Comparison of ENCODE assay signal across 8 cellular contexts in genomic region chr13:113489549-113490495, GRCh38. TPM values are rescaled to one million over a fixed set of nuclear protein-coding genes. Genes with fewer than 3 reads are reported as not detected.
DNase-seq lines count a peak whose midpoint lies in the region; ATAC-seq, FAIRE-seq and TF ChIP-seq lines count a peak whose summit lies in the region.

No MANE protein-coding gene starts in this region.

- peaks cover 84% of the 10 kb centered on the region for H3K79me2 ChIP-seq in astrocyte (ENCODE audit: insufficient read depth, low read length)

- CTCF ChIA-PET in CD4-positive, alpha-beta T cell (lab: Charles Lee), result no interaction called here

- peak overlapping the region; percentile 92 for H3K4me3 ChIP-seq in SJSA1
- H3K4me3 ChIP-seq in astrocyte (ENCODE audit: insufficient read depth, low read depth, low read length), result peak overlapping the region; percentile 69
- H3K4me3 ChIP-seq in iPS-18c (ENCODE audit: insufficient read depth, low read depth, low read length), result peak overlapping the region; percentile 57
- H3K4me3 ChIP-seq in skin epidermis, result peak overlapping the region; percentile 81 to 96 (median 89)

- H2AFZ ChIP-seq in astrocyte (ENCODE audit: low read depth, low read length), result peak overlapping the region; percentile 72

- TF ChIP-seq CTCF in CD4-positive, alpha-beta T cell (IDR thresholded peaks at IDR 0.05), result no peak
- TF ChIP-seq CTCF in astrocyte (IDR thresholded peaks at IDR 0.05; ENCODE audit: insufficient read depth, low read depth, low read length), result no peak

- H3K36me3 ChIP-seq in SJSA1 (peaks cover 27% of the 10 kb centered on the region), astrocyte (ENCODE audit: insufficient read depth, low read length) (peaks cover 3% of the 10 kb centered on the region)

- H3K9ac ChIP-seq in astrocyte (ENCODE audit: low read length), result peak overlapping the region; percentile 98

- FAIRE-seq in astrocyte (lab: Jason Lieb, UNC), result no peak

- H3K27me3 ChIP-seq in CD4-positive, alpha-beta T cell (ENCODE audit: control insufficient read depth, insufficient read depth, low read length), result no peaks in the 10 kb centered on the region
- no peaks in the 10 kb centered on the region for H3K27me3 ChIP-seq in SJSA1 (replicated peaks)
- no peaks in the 10 kb centered on the region for H3K27me3 ChIP-seq in astrocyte (ENCODE audit: insufficient read depth, low read length)

- intact Hi-C loops in CD4-positive, alpha-beta T cell (cut with DNase I, micrococcal nuclease), result loop anchor here in 1 of 2 experiments (2.0 to 10.0 kb wide), 3 partner anchors 193 to 335 kb away; partner anchors contain the start of genes CUL4A, LAMP1 and PCID2

- DNase-seq in CD4-positive, alpha-beta T cell, result peak in 8 of 10 experiments; percentile 10 to 40 (median 18)
- peak in 1 of 2 experiments; percentile 38 for DNase-seq in SJSA1 (ENCODE audit: low read depth in 1 of 2, low spot score in 2 of 2)
- peak; percentile 27 for DNase-seq in astrocyte (ENCODE audit: low read depth)
- no peak for DNase-seq in mesenteric fat pad (ENCODE audit: low spot score)

- no peak overlapping the region for H3K27ac ChIP-seq in CD4-positive, alpha-beta T cell (ENCODE audit: low read depth, low read length)
- no peak overlapping the region; the same call in 1 of the 2 replicates for H3K27ac ChIP-seq in SJSA1
- peak overlapping the region; percentile 88 for H3K27ac ChIP-seq in astrocyte (ENCODE audit: low read depth, low read length)
- peak overlapping the region; percentile 43 to 96 (median 87) for H3K27ac ChIP-seq in skin epidermis

- H4K20me1 ChIP-seq in astrocyte (ENCODE audit: insufficient read depth, low read length), result peaks cover 65% of the 10 kb centered on the region

- H3K4me3 Mint-ChIP-seq in CD4-positive, alpha-beta T cell, result peak overlapping the region; percentile 97
- H3K4me3 Mint-ChIP-seq in astrocyte (ENCODE audit: unreplicated experiment), result peak overlapping the region; percentile 90

- peak overlapping the region; percentile 87 for H3K27ac Mint-ChIP-seq in CD4-positive, alpha-beta T cell
- H3K27ac Mint-ChIP-seq in astrocyte (ENCODE audit: unreplicated experiment), result peak overlapping the region; percentile 70

- no peaks in the 10 kb centered on the region for H3K27me3 Mint-ChIP-seq in CD4-positive, alpha-beta T cell
- no peaks in the 10 kb centered on the region for H3K27me3 Mint-ChIP-seq in astrocyte (ENCODE audit: low read depth, unreplicated experiment)

- peak overlapping the region; percentile 94 for H3K4me2 ChIP-seq in astrocyte (ENCODE audit: low read length)

- no peaks in the 10 kb centered on the region for H3K9me3 ChIP-seq in CD4-positive, alpha-beta T cell (ENCODE audit: control insufficient read depth, low read length)
- H3K9me3 ChIP-seq in SJSA1 (replicated peaks) (no peaks in the 10 kb centered on the region), astrocyte (ENCODE audit: insufficient read depth, low read depth, low read length) (no peaks in the 10 kb centered on the region), iPS-18c (ENCODE audit: control insufficient read depth, insufficient read depth, low read length) (no peaks in the 10 kb centered on the region)

- peak; percentile 57 for ATAC-seq in CD4-positive, alpha-beta T cell (ENCODE audit: poor library complexity)
- ATAC-seq in GM19463 (IDR thresholded peaks at IDR 0.05; ENCODE audit: unreplicated experiment), result peak; percentile 13
- ATAC-seq in HG03558 (IDR thresholded peaks at IDR 0.05; ENCODE audit: extremely low read depth, unreplicated experiment), result peak; percentile 6

- no peaks in the 10 kb centered on the region for H3K9me3 Mint-ChIP-seq in CD4-positive, alpha-beta T cell
- no peaks in the 10 kb centered on the region for H3K9me3 Mint-ChIP-seq in astrocyte (ENCODE audit: unreplicated experiment)

- POLR2A ChIA-PET in CD4-positive, alpha-beta T cell (lab: Charles Lee), result interaction anchor here (0.7 to 1.6 kb wide), 4 partner anchors 8 to 440 kb away, joined by 3 to 5 read pairs (median 4); partner anchors contain the start of genes CUL4A and LAMP1

- peaks cover 62% of the 10 kb centered on the region for H3K4me1 Mint-ChIP-seq in CD4-positive, alpha-beta T cell (ENCODE audit: low read depth)
- peaks cover 30% of the 10 kb centered on the region for H3K4me1 Mint-ChIP-seq in astrocyte (ENCODE audit: low read depth, unreplicated experiment)

- H3K36me3 Mint-ChIP-seq in CD4-positive, alpha-beta T cell (ENCODE audit: low read depth), result peaks cover 7% of the 10 kb centered on the region
- peaks cover 2% of the 10 kb centered on the region for H3K36me3 Mint-ChIP-seq in astrocyte (ENCODE audit: low read depth, unreplicated experiment)

- H3K4me1 ChIP-seq in SJSA1 (replicated peaks) (peaks cover 33% of the 10 kb centered on the region), astrocyte (ENCODE audit: insufficient read depth, low read length) (peaks cover 39% of the 10 kb centered on the region)

RNA-seq across cellular contexts. Expression of gene DCUN1D2, which starts 0.7 kb away (rescaled TPM):
- total RNA-seq in CD4-positive, alpha-beta T cell, result 10 to 100 TPM; 16.2 to 18.9 TPM
- total RNA-seq in SJSA1 (2014; rRNA removed; shearing (Covaris generic)), result 10.7 and 17.8 TPM in 2 replicates
- total RNA-seq in astrocyte (16.3 and 19.0 TPM in 2 replicates), mesenteric fat pad (21.7 TPM)

RNA-seq across cellular contexts. Expression of gene ADPRHL1, which starts 36.5 kb away (rescaled TPM):
- total RNA-seq in CD4-positive, alpha-beta T cell, result under 1 TPM; 0.42 to 0.47 TPM
- total RNA-seq in SJSA1 (2014; rRNA removed; shearing (Covaris generic)), result 6.3 and 10.5 TPM in 2 replicates
- total RNA-seq in astrocyte (2.5 and 3.1 TPM in 2 replicates), mesenteric fat pad (2.1 TPM)

Comparison
In these comparisons a context has a peak if more than half of its experiments do, and no peak if none do; other contexts are left out.
1. ATAC-seq: peak in every context shown above with its lines; median percentile 57 in CD4-positive, alpha-beta T cell; 13 in GM19463; 6 in HG03558.
2. H3K27ac ChIP-seq: peak in astrocyte (single experiment) and skin epidermis (21 of 21); none in CD4-positive, alpha-beta T cell (single experiment) and SJSA1 (single experiment).
3. Peak in every context shown above with its lines, with median percentiles within 50 percentile points of each other: H3K4me3 ChIP-seq.